In the genomic region with DNA sequence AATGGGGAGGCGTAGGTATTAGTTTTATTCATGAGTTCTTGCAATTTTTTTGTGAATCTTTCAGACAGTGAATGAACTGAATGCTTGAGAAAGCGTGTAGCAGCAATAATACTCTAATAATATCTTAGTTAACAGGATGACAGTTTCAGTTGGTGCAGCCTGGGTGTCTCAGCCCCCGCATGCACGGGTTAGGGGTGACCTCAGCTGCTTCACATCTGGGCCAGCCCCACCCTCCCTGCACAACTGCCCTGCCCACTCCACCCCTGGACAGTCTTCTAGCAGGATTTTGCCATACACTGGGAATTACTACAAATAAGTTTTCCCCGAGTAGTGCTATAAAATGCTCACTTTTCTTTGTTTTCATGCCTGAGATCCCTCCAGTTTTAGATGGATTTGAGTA, we compare ENCODE assay signal across 24 cellular contexts.
DNase-seq lines count a peak whose midpoint lies in the region; ATAC-seq, FAIRE-seq and TF ChIP-seq lines count a peak whose summit lies in the region.
"Had no signal": no experiment of that assay in that cellular context is flagged by ENCODE, and none has a peak within 500 bp of the region (broad histone marks: within the 10 kb centered on the region; RNA-seq: fewer than 3 reads in every experiment).

No MANE protein-coding gene starts in this region.

- POLR2A ChIA-PET in K562 (lab: Yijun Ruan, JAX), result no interaction called here

- DNase-seq in GM03348 (ENCODE audit: low spot score) (peak; percentile 43), HL-60 (ENCODE audit: low read depth in 1 of 2, low spot score in 1 of 2) (no peak), K562 (ENCODE audit: extremely low read depth in 1 of 4, low spot score in 3 of 4) (peak in 1 of 4 experiments; percentile 33), left ventricle myocardium inferior (peak; percentile 27), endothelial cell (ENCODE audit: low spot score) (no peak), epidermal melanocyte (ENCODE audit: insufficient read length, low spot score) (no peak), hypothalamus (lab: John Stamatoyannopoulos, UW) (no peak)
- DNase-seq in activated effector memory CD4-positive, alpha-beta T cell treated with Interleukin-2 at 50 U/mL for 16 hours, result no peak
- DNase-seq: ACHN, AML-193, EL, Karpas-422, NCI-H1048, NCI-H1417 treated with DMSO at 0.1 percent for 48 hours, NCI-H187, NCI-H446, NCI-H526, PC-3, SIG-M5, SK-N-SH had no signal

- H3K27me3 ChIP-seq in HL-60 (ENCODE audit: insufficient read depth, poor library complexity, severe bottlenecking) (no peaks in the 10 kb centered on the region), K562 (ENCODE audit: control insufficient read depth in 2 of 2, insufficient read depth in 2 of 2, low read length in 2 of 2) (peaks cover 4 to 36% of the 10 kb centered on the region in 2 experiments; a peak in 4 of 5 replicates), left ventricle myocardium inferior (ENCODE audit: low read depth) (peaks cover 8% of the 10 kb centered on the region)

- no peak for TF ChIP-seq EP300 in K562 (IDR thresholded peaks at IDR 0.05; ENCODE audit: low read length)

- TF ChIP-seq POLR2A in K562 (conservative IDR thresholded peaks at IDR 0.05), result no peak

- 2% methylated on average over 5 of the region's 5 CpGs for WGBS in K562 (ENCODE audit: insufficient coverage, low coverage, missing lambda C conversion rate)

- no peaks in the 10 kb centered on the region for H3K36me3 Mint-ChIP-seq in endothelial cell (ENCODE audit: low read depth, unreplicated experiment)
- H3K36me3 Mint-ChIP-seq: CD14-positive monocyte, IgD-negative memory B cell had no signal

- H3K36me3 ChIP-seq in K562 (ENCODE audit: control insufficient read depth, insufficient read depth, low read length) (no peaks in the 10 kb centered on the region), left ventricle myocardium inferior (no peaks in the 10 kb centered on the region)
- H3K36me3 ChIP-seq: HAP-1 had no signal

- 0 out of 2 replicates have a peak overlapping the region, but pooled peaks have one; percentile 9 for H3K27ac ChIP-seq in HL-60 (replicated peaks)
- no peak overlapping the region for H3K27ac ChIP-seq in K562 (ENCODE audit: extremely low read depth, low read depth, low read length)
- H3K27ac ChIP-seq in left ventricle myocardium inferior (replicated peaks), result peak overlapping the region; percentile 62

- H3K9me3 Mint-ChIP-seq in endothelial cell (ENCODE audit: unreplicated experiment), result no peaks in the 10 kb centered on the region
- H3K9me3 Mint-ChIP-seq: CD14-positive monocyte, GM23338, IgD-negative memory B cell had no signal

- H3K79me2 ChIP-seq in K562 (ENCODE audit: control insufficient read depth, insufficient read depth, low read length), result no peaks in the 10 kb centered on the region

- H3K4me3 Mint-ChIP-seq in endothelial cell (ENCODE audit: unreplicated experiment), result no peak overlapping the region
- H3K4me3 Mint-ChIP-seq: CD14-positive monocyte, GM23338, IgD-negative memory B cell had no signal

- H3K9me3 ChIP-seq in K562 (replicated peaks; ENCODE audit: control insufficient read depth, insufficient read depth, low read depth, low read length), result no peaks in the 10 kb centered on the region
- no peaks in the 10 kb centered on the region for H3K9me3 ChIP-seq in left ventricle myocardium inferior (replicated peaks)
- H3K9me3 ChIP-seq: HAP-1, SK-N-SH had no signal

- no peak overlapping the region for H3K4me3 ChIP-seq in HL-60 (replicated peaks; ENCODE audit: insufficient read depth, low read length)
- H3K4me3 ChIP-seq in K562, result no peak overlapping the region
- no peak overlapping the region for H3K4me3 ChIP-seq in left ventricle myocardium inferior
- H3K4me3 ChIP-seq: GM23338, HAP-1 had no signal

- H3K9ac ChIP-seq in K562 (ENCODE audit: insufficient read depth in 1 of 2, low read depth in 2 of 2, low read length in 2 of 2), result no peak overlapping the region
- H3K9ac ChIP-seq: SK-N-SH had no signal

- no peak overlapping the region for H3K27ac Mint-ChIP-seq in endothelial cell (ENCODE audit: unreplicated experiment)
- H3K27ac Mint-ChIP-seq: CD14-positive monocyte, GM23338, IgD-negative memory B cell had no signal

- no peak for TF ChIP-seq RAD21 in K562 (CRISPR knock-in tag; conservative IDR thresholded peaks at IDR 0.05 in 1 of 2, IDR thresholded peaks at IDR 0.05 in 1 of 2)

- H3K9me1 ChIP-seq in K562 (ENCODE audit: control insufficient read depth, insufficient read depth, low read length), result no peaks in the 10 kb centered on the region

- intact Hi-C loops in K562 (cut with micrococcal nuclease), result no loop called here
- intact Hi-C loops in left ventricle myocardium inferior (cut with micrococcal nuclease), result no loop called here

- H2AFZ ChIP-seq in K562 (ENCODE audit: low read depth, low read length), result no peak overlapping the region
- H2AFZ ChIP-seq: GM23338 had no signal

- H3K4me1 Mint-ChIP-seq in endothelial cell (ENCODE audit: unreplicated experiment), result peaks cover 23% of the 10 kb centered on the region

- H3K4me1 ChIP-seq in K562 (replicated peaks in 1 of 2; ENCODE audit: control insufficient read depth in 2 of 2, insufficient read depth in 2 of 2, low read length in 2 of 2) (peaks cover 0 to 17% of the 10 kb centered on the region in 2 experiments; a peak in 4 of 5 replicates), left ventricle myocardium inferior (peaks cover 42% of the 10 kb centered on the region)

- no peak for TF ChIP-seq CTCF in HL-60 (IDR thresholded peaks at IDR 0.05; ENCODE audit: insufficient read depth, low read length)
- no peak for TF ChIP-seq CTCF in K562 (IDR thresholded peaks at IDR 0.05 in 2 of 3, conservative IDR thresholded peaks at IDR 0.05 in 1 of 3; ENCODE audit: insufficient read depth in 2 of 3, low read depth in 1 of 3, low read length in 3 of 3)
- TF ChIP-seq CTCF in left ventricle myocardium inferior (IDR thresholded peaks at IDR 0.05; ENCODE audit: borderline replicate concordance), result no peak
- no peak for TF ChIP-seq CTCF in endothelial cell (IDR thresholded peaks at IDR 0.05; ENCODE audit: unreplicated experiment)

- H3K27me3 Mint-ChIP-seq in endothelial cell (ENCODE audit: unreplicated experiment), result peaks cover 14% of the 10 kb centered on the region

- peaks cover 12% of the 10 kb centered on the region; the same call in 1 of the 2 replicates for H4K20me1 ChIP-seq in K562 (replicated peaks; ENCODE audit: control insufficient read depth, insufficient read depth, low read length)

- in situ Hi-C loops in K562 (cut with MboI), result no loop called here

- no peak overlapping the region for H3K4me2 ChIP-seq in K562 (ENCODE audit: insufficient read depth, low read length)
- H3K4me2 ChIP-seq: GM23338, SK-N-SH had no signal

- no peak for FAIRE-seq in K562 (lab: Jason Lieb, UNC)

- CTCF ChIA-PET in K562 (lab: Yijun Ruan, JAX; ENCODE audit: low intra/inter-chr PET ratio), result no interaction called here

- no peak for ATAC-seq in K562
- ATAC-seq: GM23338, PC-3 had no signal

- no TSS peak for BruUV-seq in K562 (replicated peaks; lab: Mats Ljungman, UMichigan)

TF ChIP-seq in K562, 482 proteins besides CTCF, POLR2A, EP300 and RAD21:
- TF ChIP-seq HCFC1 (IDR thresholded peaks at IDR 0.05; ENCODE audit: low read depth, low read length) (no peak), XRCC3 (IDR thresholded peaks at IDR 0.05) (no peak), ZNF408 (CRISPR knock-in tag; IDR thresholded peaks at IDR 0.05; ENCODE audit: low read depth) (no peak), EGR1 (conservative IDR thresholded peaks at IDR 0.05) (peak; percentile 38)
- TF ChIP-seq, protein P1, sequence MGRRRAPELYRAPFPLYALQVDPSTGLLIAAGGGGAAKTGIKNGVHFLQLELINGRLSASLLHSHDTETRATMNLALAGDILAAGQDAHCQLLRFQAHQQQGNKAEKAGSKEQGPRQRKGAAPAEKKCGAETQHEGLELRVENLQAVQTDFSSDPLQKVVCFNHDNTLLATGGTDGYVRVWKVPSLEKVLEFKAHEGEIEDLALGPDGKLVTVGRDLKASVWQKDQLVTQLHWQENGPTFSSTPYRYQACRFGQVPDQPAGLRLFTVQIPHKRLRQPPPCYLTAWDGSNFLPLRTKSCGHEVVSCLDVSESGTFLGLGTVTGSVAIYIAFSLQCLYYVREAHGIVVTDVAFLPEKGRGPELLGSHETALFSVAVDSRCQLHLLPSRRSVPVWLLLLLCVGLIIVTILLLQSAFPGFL (CRISPR knock-in tag; IDR thresholded peaks at IDR 0.05), result no peak
- TF ChIP-seq, protein P2, sequence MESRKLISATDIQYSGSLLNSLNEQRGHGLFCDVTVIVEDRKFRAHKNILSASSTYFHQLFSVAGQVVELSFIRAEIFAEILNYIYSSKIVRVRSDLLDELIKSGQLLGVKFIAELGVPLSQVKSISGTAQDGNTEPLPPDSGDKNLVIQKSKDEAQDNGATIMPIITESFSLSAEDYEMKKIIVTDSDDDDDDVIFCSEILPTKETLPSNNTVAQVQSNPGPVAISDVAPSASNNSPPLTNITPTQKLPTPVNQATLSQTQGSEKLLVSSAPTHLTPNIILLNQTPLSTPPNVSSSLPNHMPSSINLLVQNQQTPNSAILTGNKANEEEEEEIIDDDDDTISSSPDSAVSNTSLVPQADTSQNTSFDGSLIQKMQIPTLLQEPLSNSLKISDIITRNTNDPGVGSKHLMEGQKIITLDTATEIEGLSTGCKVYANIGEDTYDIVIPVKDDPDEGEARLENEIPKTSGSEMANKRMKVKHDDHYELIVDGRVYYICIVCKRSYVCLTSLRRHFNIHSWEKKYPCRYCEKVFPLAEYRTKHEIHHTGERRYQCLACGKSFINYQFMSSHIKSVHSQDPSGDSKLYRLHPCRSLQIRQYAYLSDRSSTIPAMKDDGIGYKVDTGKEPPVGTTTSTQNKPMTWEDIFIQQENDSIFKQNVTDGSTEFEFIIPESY (CRISPR knock-in tag; IDR thresholded peaks at IDR 0.05), result no peak

Comparison
In these comparisons a context has a peak if more than half of its experiments do, and no peak if none do; other contexts are left out.
1. DNase-seq: peak in GM03348 (single experiment) and left ventricle myocardium inferior (single experiment); none in HL-60 (0 of 2), endothelial cell (single experiment), epidermal melanocyte (single experiment), hypothalamus (0 of 51) and activated effector memory CD4-positive, alpha-beta T cell treated with Interleukin-2 at 50 U/mL for 16 hours (single experiment).